ENCODE assay signal across 16 cellular contexts in genomic region chr14:92473947-92474535, GRCh38. TPM values are rescaled to one million over a fixed set of nuclear protein-coding genes. Genes with fewer than 3 reads are reported as not detected.
DNase-seq lines count a peak whose midpoint lies in the region; ATAC-seq and TF ChIP-seq lines count a peak whose summit lies in the region.
"Had no signal": no experiment of that assay in that cellular context is flagged by ENCODE, and none has a peak within 500 bp of the region (broad histone marks: within the 10 kb centered on the region; RNA-seq: fewer than 3 reads in every experiment).

No MANE protein-coding gene starts in this region.

- H3K9me3 ChIP-seq in left ventricle myocardium inferior (replicated peaks) (peaks cover 14% of the 10 kb centered on the region), right cardiac atrium (ENCODE audit: control insufficient read depth, low read length) (no peaks in the 10 kb centered on the region), mucosa of descending colon (no peaks in the 10 kb centered on the region)
- H3K9me3 ChIP-seq: ascending aorta, Peyer's patch had no signal

- H3K27me3 ChIP-seq in left ventricle myocardium inferior (ENCODE audit: low read depth), result no peaks in the 10 kb centered on the region
- H3K27me3 ChIP-seq in right cardiac atrium (ENCODE audit: control insufficient read depth, insufficient read depth), result no peaks in the 10 kb centered on the region
- H3K27me3 ChIP-seq: ascending aorta, Peyer's patch had no signal

- H3K27ac ChIP-seq in left ventricle myocardium inferior (replicated peaks) (peak overlapping the region; percentile 58), right cardiac atrium (ENCODE audit: low read length) (no peak overlapping the region)
- H3K27ac ChIP-seq: WERI-Rb-1 had no signal

- no peak for DNase-seq in left ventricle myocardium inferior
- no peak for DNase-seq in right cardiac atrium
- peak; percentile 49 for DNase-seq in choroid plexus epithelial cell (ENCODE audit: low read depth)
- peak; percentile 30 to 80 for DNase-seq in lung microvascular endothelial cell (ENCODE audit: low read depth in 2 of 2)
- peak; percentile 25 for DNase-seq in ureter (ENCODE audit: low spot score)
- no peak for DNase-seq in activated CD4-positive, CD25-positive, alpha-beta regulatory T cell (lab: John Stamatoyannopoulos, UW)
- DNase-seq in mucosa of descending colon, result no peak
- no peak for DNase-seq in stimulated activated CD4-positive, alpha-beta T cell treated with anti-CD3 and anti-CD28 coated beads, Interleukin-15, amount 100 ng/mL, for 24 hours
- DNase-seq: activated effector memory CD4-positive, alpha-beta T cell treated with anti-CD3 and anti-CD28 coated beads, Interleukin-2, amount 50 U/mL, for 16 hours; CD4-positive, alpha-beta T cell; cortex of kidney; SW 1271; WERI-Rb-1 had no signal

- intact Hi-C loops in left ventricle myocardium inferior (cut with micrococcal nuclease) (no loop called here), right cardiac atrium (cut with DNase I) (no loop called here), mucosa of descending colon (cut with DNase I, micrococcal nuclease) (no loop called here)

- 82% methylated on average over 4 of the region's 4 CpGs for WGBS in right cardiac atrium

- H3K36me3 ChIP-seq in left ventricle myocardium inferior, result no peaks in the 10 kb centered on the region
- H3K36me3 ChIP-seq in mucosa of descending colon (ENCODE audit: low read depth), result no peaks in the 10 kb centered on the region
- H3K36me3 ChIP-seq: ascending aorta, Peyer's patch, WERI-Rb-1 had no signal

- H3K4me1 ChIP-seq in left ventricle myocardium inferior (peaks cover 27% of the 10 kb centered on the region), right cardiac atrium (ENCODE audit: control insufficient read depth, insufficient read depth, low read length) (no peaks in the 10 kb centered on the region), mucosa of descending colon (ENCODE audit: low read depth) (no peaks in the 10 kb centered on the region)
- H3K4me1 ChIP-seq: ascending aorta, Peyer's patch had no signal

- TF ChIP-seq CTCF in left ventricle myocardium inferior (IDR thresholded peaks at IDR 0.05; ENCODE audit: borderline replicate concordance), result no peak
- no peak for TF ChIP-seq CTCF in choroid plexus epithelial cell (conservative IDR thresholded peaks at IDR 0.05; ENCODE audit: low read depth, low read length)
- no peak for TF ChIP-seq CTCF in mucosa of descending colon (IDR thresholded peaks at IDR 0.05)

- ATAC-seq in right cardiac atrium (no peak), mucosa of descending colon (no peak)
- ATAC-seq: left colon had no signal

- H3K4me3 ChIP-seq in left ventricle myocardium inferior, result no peak overlapping the region
- H3K4me3 ChIP-seq in right cardiac atrium (ENCODE audit: low read length), result no peak overlapping the region
- no peak overlapping the region for H3K4me3 ChIP-seq in choroid plexus epithelial cell (ENCODE audit: low read depth, low read length)
- H3K4me3 ChIP-seq in mucosa of descending colon, result no peak overlapping the region
- H3K4me3 ChIP-seq: ascending aorta, Peyer's patch had no signal

RNA-seq across cellular contexts. Expression of gene RIN3, which starts 39.5 kb away (rescaled TPM):
- total RNA-seq in left ventricle myocardium inferior, result 13.8 TPM
- 10 to 100 TPM; 10.3 to 15.2 (median 14.6) TPM for total RNA-seq in right cardiac atrium
- polyA plus RNA-seq in right cardiac atrium, result 7.5 TPM
- total RNA-seq in lung microvascular endothelial cell, result 3.7 and 4.4 TPM in 2 replicates
- 27.3 TPM for total RNA-seq in ureter
- 10 to 100 TPM; 26.2 to 51.0 (median 32.9) TPM for total RNA-seq in mucosa of descending colon

Comparison
In these comparisons a context has a peak if more than half of its experiments do, and no peak if none do; other contexts are left out.
1. DNase-seq: peak in choroid plexus epithelial cell (single experiment), lung microvascular endothelial cell (2 of 2) and ureter (single experiment); none in left ventricle myocardium inferior (single experiment), right cardiac atrium (0 of 3), activated CD4-positive, CD25-positive, alpha-beta regulatory T cell (0 of 4), mucosa of descending colon (0 of 3) and stimulated activated CD4-positive, alpha-beta T cell treated with anti-CD3 and anti-CD28 coated beads, Interleukin-15, amount 100 ng/mL, for 24 hours (single experiment).